In the genomic region with DNA sequence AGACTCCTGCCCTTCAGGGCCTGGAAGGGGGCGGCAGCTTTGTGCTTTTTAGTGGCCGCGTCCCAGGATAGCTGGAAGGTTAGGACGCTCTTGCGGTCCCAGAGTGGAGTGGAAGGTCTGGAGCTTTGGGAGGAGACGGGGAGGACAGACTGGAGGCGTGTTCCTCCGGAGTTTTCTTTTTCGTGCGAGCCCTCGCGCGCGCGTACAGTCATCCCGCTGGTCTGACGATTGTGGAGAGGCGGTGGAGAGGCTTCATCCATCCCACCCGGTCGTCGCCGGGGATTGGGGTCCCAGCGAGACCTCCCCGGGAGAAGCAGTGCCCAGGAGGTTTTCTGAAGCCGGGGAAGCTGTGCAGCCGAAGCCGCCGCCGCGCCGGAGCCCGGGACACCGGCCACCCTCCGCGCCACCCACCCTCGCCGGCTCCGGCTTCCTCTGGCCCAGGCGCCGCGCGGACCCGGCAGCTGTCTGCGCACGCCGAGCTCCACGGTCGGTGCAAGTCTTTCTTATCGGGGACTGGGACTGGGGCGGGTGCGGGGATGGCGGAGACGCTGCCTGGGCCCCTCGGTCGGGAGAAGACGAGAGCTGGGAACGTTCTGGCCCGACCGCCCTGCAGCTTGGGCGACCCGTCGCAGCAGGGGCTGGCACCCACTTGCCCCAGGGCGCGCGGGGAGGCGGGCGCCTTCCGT, we compare ENCODE assay signal across 9 cellular contexts. TPM values are rescaled to one million over a fixed set of nuclear protein-coding genes. Genes with fewer than 3 reads are reported as not detected.
DNase-seq lines count a peak whose midpoint lies in the region; ATAC-seq, FAIRE-seq and TF ChIP-seq lines count a peak whose summit lies in the region.
"Had no signal": no experiment of that assay in that cellular context is flagged by ENCODE, and none has a peak within 500 bp of the region (broad histone marks: within the 10 kb centered on the region; RNA-seq: fewer than 3 reads in every experiment).

A gene (plus strand): TSS at position 207 of the 686 bp plus-strand sequence. CDS start 4,585 bp downstream, outside the sequence.

- H3K27me3 Mint-ChIP-seq in CD14-positive monocyte (ENCODE audit: low read depth in 3 of 3): peaks cover 5 to 27% (median 22%) of the 10 kb centered on the region in 3 donors

- no peak for TF ChIP-seq CTCF in cardiac fibroblast (IDR thresholded peaks at IDR 0.05; ENCODE audit: low read depth, low read length)
- no peak for TF ChIP-seq CTCF in kidney epithelial cell (IDR thresholded peaks at IDR 0.05; ENCODE audit: insufficient read depth, low read length, poor library complexity, severe bottlenecking)
- no peak for TF ChIP-seq CTCF in CD14-positive monocyte (IDR thresholded peaks at IDR 0.05)

- H3K27me3 ChIP-seq in kidney epithelial cell (ENCODE audit: control insufficient read depth, insufficient read depth, low read length): no peaks in the 10 kb centered on the region

- no peaks in the 10 kb centered on the region for H3K4me1 Mint-ChIP-seq in CD14-positive monocyte

- ATAC-seq in GM21619 (IDR thresholded peaks at IDR 0.05; ENCODE audit: unreplicated experiment): no peak

- intact Hi-C loops in CD14-positive monocyte (cut with micrococcal nuclease): no loop called here

- no peak within 1 kb of the TSS for H3K27ac Mint-ChIP-seq in CD14-positive monocyte

- peaks cover 3 to 17% (median 14%) of the 10 kb centered on the region in 7 donors for H3K9me3 Mint-ChIP-seq in CD14-positive monocyte

- peak within 1 kb of the TSS in 1 of 2 donors; percentile 70 for H3K4me3 Mint-ChIP-seq in CD14-positive monocyte

- no peaks in the 10 kb centered on the region for H3K36me3 Mint-ChIP-seq in CD14-positive monocyte

- H3K4me3 ChIP-seq in cardiac fibroblast (replicated peaks in 1 of 2; ENCODE audit: low read depth in 2 of 2, low read length in 2 of 2): peak within 1 kb of the TSS; percentile 49 to 66
- H3K4me3 ChIP-seq in kidney epithelial cell (ENCODE audit: low read depth, low read length): peak within 1 kb of the TSS; percentile 77

- H3K36me3 ChIP-seq in kidney epithelial cell (ENCODE audit: control insufficient read depth, insufficient read depth, low read length): no peaks in the 10 kb centered on the region

- peak; percentile 29 for DNase-seq in HTR-8/SVneo (ENCODE audit: insufficient read length, low spot score)
- DNase-seq in cardiac fibroblast (ENCODE audit: low read depth in 2 of 2): peak; percentile 54 to 69
- DNase-seq in kidney epithelial cell (ENCODE audit: low read depth): no peak
- DNase-seq in stromal cell of bone marrow (ENCODE audit: low read depth): peak; percentile 31
- no peak for DNase-seq in NCI-H82 treated with DMSO at 0.1 percent for 48 hours (lab: John Stamatoyannopoulos, UW; ENCODE audit: unreplicated experiment)
- DNase-seq in occipital lobe (lab: John Stamatoyannopoulos, UW): no peak
- DNase-seq in CD14-positive monocyte (ENCODE audit: low spot score): no peak

- FAIRE-seq in HTR-8/SVneo (lab: Jason Lieb, UNC): no peak
- FAIRE-seq: TTC549 had no signal

RNA-seq across cellular contexts. Expression of the gene that starts here (rescaled TPM):
- total RNA-seq in kidney epithelial cell: 11.7 and 13.8 TPM in 2 replicates
- 9.7 TPM for total RNA-seq in occipital lobe
- not detected for polyA plus RNA-seq in CD14-positive monocyte

Comparison
In these comparisons a context has a peak if more than half of its experiments do, and no peak if none do; other contexts are left out.
1. DNase-seq: peak in HTR-8/SVneo (single experiment), cardiac fibroblast (2 of 2) and stromal cell of bone marrow (single experiment); none in kidney epithelial cell (single experiment), NCI-H82 treated with DMSO at 0.1 percent for 48 hours (single experiment), occipital lobe (single experiment) and CD14-positive monocyte (single experiment).